In genomic region chr12:12598864-12599263, GRCh38 we compare ENCODE assay signal across 30 cellular contexts.
"Had no signal": no experiment of that assay in that cellular context is flagged by ENCODE, and none has a peak within 500 bp of the region (broad histone marks: within the 10 kb centered on the region; RNA-seq: fewer than 3 reads in every experiment).

No MANE protein-coding gene starts in this region.

- ATAC-seq: activated CD4-positive, CD25-positive, alpha-beta regulatory T cell treated with anti-CD3 and anti-CD28 coated beads, Interleukin-2, amount 50 U/mL, for 24 hours; activated CD8-positive, alpha-beta T cell treated with anti-CD3 and anti-CD28 coated beads for 36 hours; activated T-cell treated with anti-CD3 and anti-CD28 coated beads, Interleukin-2, amount 50 U/mL, for 4 hours; activated T-helper 17 cell treated with anti-CD3 and anti-CD28 coated beads, Interleukin-2, amount 50 U/mL, for 72 hours; esophagus mucosa had no signal

- H3K4me1 ChIP-seq: ascending aorta, breast epithelium, colonic mucosa had no signal

- H3K36me3 ChIP-seq: ascending aorta, breast epithelium, cardiac muscle cell, colonic mucosa had no signal

- H3K36me3 Mint-ChIP-seq: activated naive CD8-positive, alpha-beta T cell; brain had no signal

- H3K27ac ChIP-seq: ascending aorta, breast epithelium, cardiac muscle cell, colonic mucosa had no signal

- H3K27ac Mint-ChIP-seq: activated B cell treated with CpG ODN at 0.5 μM for 24 hours; activated CD8-positive, alpha-beta T cell treated with anti-CD3 and anti-CD28 coated beads for 36 hours; activated naive CD8-positive, alpha-beta T cell; activated T-helper 17 cell treated with anti-CD3 and anti-CD28 coated beads, Interleukin-2, amount 50 U/mL, for 72 hours; brain had no signal

- H3K9me3 ChIP-seq: ascending aorta, breast epithelium, colonic mucosa had no signal

- H3K27me3 ChIP-seq: ascending aorta, breast epithelium, cardiac muscle cell, colonic mucosa had no signal

- H3K27me3 Mint-ChIP-seq: activated naive CD8-positive, alpha-beta T cell; activated T-helper 17 cell treated with anti-CD3 and anti-CD28 coated beads, Interleukin-2, amount 50 U/mL, for 72 hours had no signal

- H3K4me3 ChIP-seq: ascending aorta, breast epithelium, cardiac muscle cell, colonic mucosa had no signal

- H3K4me1 Mint-ChIP-seq: activated B cell treated with CpG ODN at 0.5 μM for 24 hours, brain had no signal

- H3K9me3 Mint-ChIP-seq: activated CD8-positive, alpha-beta T cell treated with anti-CD3 and anti-CD28 coated beads for 36 hours; activated T-cell treated with anti-CD3 and anti-CD28 coated beads, Interleukin-2, amount 50 U/mL, for 4 hours; activated T-helper 17 cell treated with anti-CD3 and anti-CD28 coated beads, Interleukin-2, amount 50 U/mL, for 72 hours; brain had no signal

- H3K4me3 Mint-ChIP-seq: activated B cell treated with CpG ODN at 0.5 μM for 24 hours; activated CD8-positive, alpha-beta T cell treated with anti-CD3 and anti-CD28 coated beads for 36 hours; activated naive CD8-positive, alpha-beta T cell; activated T-cell treated with anti-CD3 and anti-CD28 coated beads, Interleukin-2, amount 50 U/mL, for 4 hours; activated T-helper 17 cell treated with anti-CD3 and anti-CD28 coated beads, Interleukin-2, amount 50 U/mL, for 72 hours; brain had no signal

- DNase-seq: activated B cell treated with CpG ODN at 0.5 μM for 24 hours; activated CD4-positive, alpha-beta T cell treated with anti-CD3 and anti-CD28 coated beads for 48 hours; activated CD4-positive, alpha-beta T cell treated with anti-CD3 and anti-CD28 coated beads, Interleukin-2, amount 50 U/mL, for 1 hour; activated CD4-positive, alpha-beta T cell treated with anti-CD3 and anti-CD28 coated beads, Interleukin-2, amount 50 U/mL, for 48 hours; activated CD8-positive, alpha-beta memory T cell treated with anti-CD3 and anti-CD28 coated beads for 24 hours; activated CD8-positive, alpha-beta T cell treated with anti-CD3 and anti-CD28 coated beads for 36 hours; activated effector memory CD4-positive, alpha-beta T cell treated with Interleukin-2 at 50 U/mL for 16 hours; activated gamma-delta T cell treated with Interleukin-2 at 50 U/mL for 16 hours; activated naive CD4-positive, alpha-beta T cell treated with anti-CD3 and anti-CD28 coated beads, Interleukin-2, amount 50 U/mL, for 16 hours; activated naive CD4-positive, alpha-beta T cell treated with Interleukin-2 at 50 U/mL for 16 hours; activated T-cell treated with anti-CD3 and anti-CD28 coated beads, Interleukin-2, amount 50 U/mL, for 4 hours; amygdala; central memory CD4-positive, alpha-beta T cell; cerebellar nuclear complex; colonic mucosa; effector CD8-positive, alpha-beta T cell; foreskin fibroblast; head of caudate nucleus; T-helper 1 cell; T-helper 2 cell had no signal

- FAIRE-seq: endometrium, frontal cortex had no signal
